ENCODE assay signal across 29 cellular contexts in the genomic region with DNA sequence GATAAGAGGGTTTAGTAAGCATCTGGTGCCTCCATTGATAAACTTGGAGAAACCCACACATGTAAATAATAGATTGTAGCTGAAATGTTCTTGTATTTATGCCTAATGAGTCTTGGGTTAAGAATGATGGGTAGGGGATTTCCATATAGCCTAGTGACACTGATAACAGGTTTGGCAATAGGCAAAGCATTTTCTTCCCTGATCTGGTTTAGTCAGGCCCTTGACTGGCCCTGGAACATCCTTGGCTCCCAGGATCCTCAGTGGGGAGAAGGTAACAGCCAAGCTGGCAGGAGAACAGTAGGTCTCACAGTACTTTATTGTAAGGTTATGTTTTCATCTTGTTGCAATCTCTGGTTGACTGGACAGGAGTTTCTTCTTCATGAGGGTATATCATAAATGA.
"Had no signal": no experiment of that assay in that cellular context is flagged by ENCODE, and none has a peak within 500 bp of the region (broad histone marks: within the 10 kb centered on the region; RNA-seq: fewer than 3 reads in every experiment).

No MANE protein-coding gene starts in this region.

- H3K4me3 ChIP-seq: esophagus muscularis mucosa, left lung, lower lobe of right lung, mucosa of descending colon, right lobe of liver, skin epidermis, stomach, tibial artery, upper lobe of right lung had no signal

- DNase-seq: activated CD4-positive, alpha-beta memory T cell treated with anti-CD3 and anti-CD28 coated beads, Interleukin-2, amount 10 ng/mL, durations not matched to agents 7 days and 5 days; activated CD4-positive, alpha-beta T cell treated with anti-CD3 and anti-CD28 coated beads for 1 hour; activated CD4-positive, alpha-beta T cell treated with anti-CD3 and anti-CD28 coated beads, Interleukin-2, amount 10 ng/mL, durations not matched to agents 7 days and 5 days; activated CD8-positive, alpha-beta memory T cell treated with anti-CD3 and anti-CD28 coated beads, Interleukin-2, amount 50 U/mL, for 48 hours; activated gamma-delta T cell; activated naive CD4-positive, alpha-beta T cell treated with anti-CD3 and anti-CD28 coated beads, Interleukin-2, amount 10 ng/mL, durations not matched to agents 7 days and 5 days; activated naive CD8-positive, alpha-beta T cell treated with anti-CD3 and anti-CD28 coated beads, Interleukin-2, amount 10 ng/mL, durations not matched to agents 7 days and 5 days; activated T-cell treated with anti-CD3 and anti-CD28 coated beads, Interleukin-2, amount 50 U/mL, for 24 hours; amniotic stem cell; brain microvascular endothelial cell; caudate nucleus; cortex of kidney; foreskin melanocyte; left lung; lower lobe of right lung; mesenchymal stem cell; mucosa of descending colon; right lobe of liver; stimulated activated CD4-positive, alpha-beta T cell treated with anti-CD3 and anti-CD28 coated beads, Interleukin-4, amount 100 ng/mL, for 24 hours; stomach; T-helper 17 cell; T1000; tibial artery; upper lobe of right lung had no signal

- H3K4me1 ChIP-seq: esophagus muscularis mucosa, left lung, lower lobe of right lung, right lobe of liver, stomach, tibial artery, upper lobe of right lung had no signal

- H3K27ac ChIP-seq: brain microvascular endothelial cell, esophagus muscularis mucosa, left lung, lower lobe of right lung, right lobe of liver, skin epidermis, stomach, tibial artery, upper lobe of right lung had no signal

- H3K36me3 ChIP-seq: brain microvascular endothelial cell, esophagus muscularis mucosa, left lung, lower lobe of right lung, right lobe of liver, stomach, tibial artery, upper lobe of right lung had no signal

- ATAC-seq: left lung; lower lobe of right lung; mucosa of descending colon; natural killer cell treated with Interleukin-12 subunit alpha and Interleukin-12 subunit beta and Interleukin-15 and Interleukin-18, amount 100 ng/mL, for 72 hours; right lobe of liver; stimulated activated effector memory CD8-positive, alpha-beta T cell treated with anti-CD3 and anti-CD28 coated beads, Interleukin-12 subunit alpha, Interleukin-12 subunit beta, amount 100 ng/mL, for 72 hours; T-helper 17 cell; upper lobe of right lung; WTC11 had no signal

- H3K27me3 ChIP-seq: brain microvascular endothelial cell, esophagus muscularis mucosa, left lung, right lobe of liver, stomach, tibial artery, upper lobe of right lung had no signal
